12 cellular contexts compared by ENCODE assay signal in genomic region chr14:76473381-76474263, GRCh38.
DNase-seq lines count a peak whose midpoint lies in the region; ATAC-seq lines count a peak whose summit lies in the region.
"Had no signal": no experiment of that assay in that cellular context is flagged by ENCODE, and none has a peak within 500 bp of the region (broad histone marks: within the 10 kb centered on the region; RNA-seq: fewer than 3 reads in every experiment).

No MANE protein-coding gene starts in this region.

- no peaks in the 10 kb centered on the region for H3K27me3 ChIP-seq in muscle layer of duodenum (ENCODE audit: low read depth, low read length)

- peak overlapping the region; percentile 26 to 49 for H3K4me3 ChIP-seq in muscle layer of duodenum (ENCODE audit: low read depth in 1 of 2, low read length in 2 of 2)

- H3K9me3 Mint-ChIP-seq in stimulated activated naive CD8-positive, alpha-beta T cell treated with anti-CD3 and anti-CD28 coated beads, Interleukin-15, Interleukin-2, amounts not matched to agents 100 ng/mL and 50 ng/mL, for 24 hours, result no peaks in the 10 kb centered on the region

- H3K9me3 ChIP-seq in muscle layer of duodenum (ENCODE audit: control insufficient read depth in 1 of 2, low read length in 2 of 2), result no peaks in the 10 kb centered on the region

- no peak for DNase-seq in stimulated activated naive CD8-positive, alpha-beta T cell treated with anti-CD3 and anti-CD28 coated beads, Interleukin-15, Interleukin-2, amounts not matched to agents 100 U/mL and 50 U/mL, for 24 hours
- DNase-seq in dermis blood vessel endothelial cell (peak; percentile 20), epidermal melanocyte (ENCODE audit: insufficient read length, low spot score) (no peak), NCI-H446 (lab: John Stamatoyannopoulos, UW) (no peak)
- DNase-seq: AML-193; amniotic stem cell; NCI-H2081; stimulated activated CD4-positive, alpha-beta T cell treated with anti-CD3 and anti-CD28 coated beads, Interleukin-12 subunit alpha, Interleukin-12 subunit beta, amount 100 ng/mL, for 4 hours had no signal

- no peak overlapping the region for H3K27ac ChIP-seq in muscle layer of duodenum (ENCODE audit: low read length)

- no peak for ATAC-seq in stimulated activated naive CD8-positive, alpha-beta T cell treated with anti-CD3 and anti-CD28 coated beads, Interleukin-15, Interleukin-2, amounts not matched to agents 100 U/mL and 50 U/mL, for 24 hours
- ATAC-seq in GM21529 (IDR thresholded peaks at IDR 0.05; ENCODE audit: unreplicated experiment) (no peak), HG02610 (IDR thresholded peaks at IDR 0.05; ENCODE audit: unreplicated experiment) (no peak)

- H3K4me1 Mint-ChIP-seq in stimulated activated naive CD8-positive, alpha-beta T cell treated with anti-CD3 and anti-CD28 coated beads, Interleukin-15, Interleukin-2, amounts not matched to agents 100 ng/mL and 50 ng/mL, for 24 hours (ENCODE audit: low read depth), result no peaks in the 10 kb centered on the region

- peaks cover 13% of the 10 kb centered on the region for H3K27me3 Mint-ChIP-seq in stimulated activated naive CD8-positive, alpha-beta T cell treated with anti-CD3 and anti-CD28 coated beads, Interleukin-15, Interleukin-2, amounts not matched to agents 100 ng/mL and 50 ng/mL, for 24 hours

- peak overlapping the region; percentile 37 for H3K4me3 Mint-ChIP-seq in stimulated activated naive CD8-positive, alpha-beta T cell treated with anti-CD3 and anti-CD28 coated beads, Interleukin-15, Interleukin-2, amounts not matched to agents 100 ng/mL and 50 ng/mL, for 24 hours

- H3K36me3 ChIP-seq in muscle layer of duodenum (ENCODE audit: control insufficient read depth in 1 of 2, insufficient read depth in 2 of 2, low read length in 2 of 2), result no peaks in the 10 kb centered on the region

- H3K36me3 Mint-ChIP-seq in stimulated activated naive CD8-positive, alpha-beta T cell treated with anti-CD3 and anti-CD28 coated beads, Interleukin-15, Interleukin-2, amounts not matched to agents 100 ng/mL and 50 ng/mL, for 24 hours (ENCODE audit: low read depth), result no peaks in the 10 kb centered on the region

- H3K27ac Mint-ChIP-seq in stimulated activated naive CD8-positive, alpha-beta T cell treated with anti-CD3 and anti-CD28 coated beads, Interleukin-15, Interleukin-2, amounts not matched to agents 100 ng/mL and 50 ng/mL, for 24 hours, result no peak overlapping the region

- peaks cover 0 to 10% of the 10 kb centered on the region in 2 donors for H3K4me1 ChIP-seq in muscle layer of duodenum (ENCODE audit: control insufficient read depth in 1 of 2, insufficient read depth in 2 of 2, low read length in 2 of 2)
